Comparison of ENCODE assay signal across 8 cellular contexts in genomic region chr3:10198761-10199688, GRCh38. TPM values are rescaled to one million over a fixed set of nuclear protein-coding genes. Genes with fewer than 3 reads are reported as not detected.
DNase-seq lines count a peak whose midpoint lies in the region; ATAC-seq and TF ChIP-seq lines count a peak whose summit lies in the region.

No MANE protein-coding gene starts in this region.

- peaks cover 34% of the 10 kb centered on the region for H3F3A ChIP-seq in SK-N-SH (replicated peaks; ENCODE audit: insufficient read depth)

- H2AK5ac ChIP-seq in mesenchymal stem cell (ENCODE audit: low read length, severe bottlenecking), result peak overlapping the region; percentile 81

- no peaks in the 10 kb centered on the region for H3K9me3 ChIP-seq in SK-N-SH
- no peaks in the 10 kb centered on the region for H3K9me3 ChIP-seq in mesenchymal stem cell (ENCODE audit: control insufficient read depth, low read length)

- H2BK12ac ChIP-seq in mesenchymal stem cell (ENCODE audit: low read length in 2 of 2), result no peak overlapping the region

- H3K9me2 ChIP-seq in SK-N-SH, result no peaks in the 10 kb centered on the region

- H4K20me1 ChIP-seq in SK-N-SH (ENCODE audit: insufficient read depth), result no peaks in the 10 kb centered on the region

- no peak overlapping the region for H2BK5ac ChIP-seq in mesenchymal stem cell (ENCODE audit: low read depth, low read length, poor library complexity, severe bottlenecking)

- H4K8ac ChIP-seq in mesenchymal stem cell (ENCODE audit: low read length), result no peak overlapping the region

- H3K79me2 ChIP-seq in SK-N-SH (ENCODE audit: insufficient read depth), result peaks cover 41% of the 10 kb centered on the region

- H3K27ac ChIP-seq in SK-N-SH (ENCODE audit: low read depth in 2 of 2, low read length in 1 of 2) (peak overlapping the region in 1 of 2 experiments; percentile 76; a peak in 2 of 4 replicates), mesenchymal stem cell (ENCODE audit: low read length, poor library complexity, severe bottlenecking) (peak overlapping the region; percentile 3)

- H2AFZ ChIP-seq in SK-N-SH (ENCODE audit: low read depth) (peak overlapping the region; percentile 31; the same call in 1 of the 2 replicates), mesenchymal stem cell (ENCODE audit: low read depth, low read length) (peak overlapping the region; percentile 18)

- H3K27ac Mint-ChIP-seq in activated naive CD4-positive, alpha-beta T cell treated with anti-CD3 and anti-CD28 coated beads, Interleukin-2, amount 50 U/mL, for 72 hours, result peak overlapping the region; percentile 86 to 95

- H3K14ac ChIP-seq in mesenchymal stem cell (ENCODE audit: low read length in 2 of 2), result no peak overlapping the region

- peak overlapping the region; percentile 23 for H3K4me2 ChIP-seq in SK-N-SH
- no peak overlapping the region for H3K4me2 ChIP-seq in mesenchymal stem cell (ENCODE audit: low read length, poor library complexity, severe bottlenecking)

- POLR2A ChIA-PET in SK-N-SH (lab: Yijun Ruan, JAX), result no interaction called here

- peak; percentile 77 for ATAC-seq in GM18868 (IDR thresholded peaks at IDR 0.05; ENCODE audit: unreplicated experiment)
- peak; percentile 80 for ATAC-seq in HG02938 (IDR thresholded peaks at IDR 0.05; ENCODE audit: unreplicated experiment)
- ATAC-seq in activated naive CD4-positive, alpha-beta T cell treated with anti-CD3 and anti-CD28 coated beads, Interleukin-2, amount 50 U/mL, for 72 hours, result peak; percentile 84 to 88

- H3K4ac ChIP-seq in mesenchymal stem cell (ENCODE audit: low read depth in 1 of 2, low read length in 2 of 2), result peak overlapping the region in 1 of 2 experiments; percentile 6

- DNase-seq in SK-N-SH (no peak), mesenchymal stem cell (peak; percentile 61), NCI-H1417 treated with DMSO at 0.1 percent for 48 hours (lab: John Stamatoyannopoulos, UW) (no peak), nucleus accumbens (lab: John Stamatoyannopoulos, UW) (no peak)
- DNase-seq in activated naive CD4-positive, alpha-beta T cell treated with anti-CD3 and anti-CD28 coated beads, Interleukin-2, amount 50 U/mL, for 72 hours (ENCODE audit: low spot score in 2 of 2), result peak; percentile 40 to 77
- peak; percentile 56 for DNase-seq in stimulated activated naive CD4-positive, alpha-beta T cell treated with Interleukin-2 at 50 U/mL for 16 hours (lab: John Stamatoyannopoulos, UW)

- no peak for TF ChIP-seq CTCF in SK-N-SH (IDR thresholded peaks at IDR 0.05)

- peaks cover 5 to 12% of the 10 kb centered on the region in 2 donors for H3K36me3 Mint-ChIP-seq in activated naive CD4-positive, alpha-beta T cell treated with anti-CD3 and anti-CD28 coated beads, Interleukin-2, amount 50 U/mL, for 72 hours

- no peak for TF ChIP-seq EP300 in SK-N-SH (IDR thresholded peaks at IDR 0.05; ENCODE audit: borderline replicate concordance in 1 of 2, low read depth in 1 of 2, low read length in 1 of 2)

- 61% methylated on average over 13 of the region's 13 CpGs for WGBS in SK-N-SH (ENCODE audit: low lambda C conversion rate)
- WGBS in mesenchymal stem cell, result 82% methylated on average over 10 of the region's 13 CpGs

- H3K27me3 ChIP-seq in SK-N-SH (ENCODE audit: insufficient read depth), result no peaks in the 10 kb centered on the region
- H3K27me3 ChIP-seq in mesenchymal stem cell (ENCODE audit: control insufficient read depth in 1 of 2, insufficient read depth in 1 of 2, low read length in 2 of 2), result no peaks in the 10 kb centered on the region

- H3K23ac ChIP-seq in mesenchymal stem cell (ENCODE audit: low read length in 2 of 2), result no peak overlapping the region

- no peaks in the 10 kb centered on the region for H3K9me3 Mint-ChIP-seq in activated naive CD4-positive, alpha-beta T cell treated with anti-CD3 and anti-CD28 coated beads, Interleukin-2, amount 50 U/mL, for 72 hours

- peaks cover 7 to 49% of the 10 kb centered on the region in 2 experiments; a peak in 3 of 4 replicates for H3K4me1 ChIP-seq in SK-N-SH (ENCODE audit: control insufficient read depth in 1 of 2, insufficient read depth in 2 of 2, low read depth in 1 of 2, low read length in 1 of 2)
- H3K4me1 ChIP-seq in mesenchymal stem cell (ENCODE audit: control insufficient read depth, insufficient read depth, low read depth, low read length), result peaks cover 31% of the 10 kb centered on the region

- peak overlapping the region in 1 of 2 experiments; percentile 34 for H3K18ac ChIP-seq in mesenchymal stem cell (ENCODE audit: low read depth in 1 of 2, low read length in 2 of 2)

- H3K36me3 ChIP-seq in SK-N-SH (replicated peaks in 1 of 2; ENCODE audit: control insufficient read depth in 1 of 2, insufficient read depth in 2 of 2, low read length in 1 of 2) (peaks cover 0 to 13% of the 10 kb centered on the region in 2 experiments), mesenchymal stem cell (ENCODE audit: control insufficient read depth in 1 of 2, insufficient read depth in 2 of 2, low read depth in 1 of 2, low read length in 2 of 2) (peaks cover 7 to 31% of the 10 kb centered on the region in 2 experiments)

- no peak overlapping the region for H4K91ac ChIP-seq in mesenchymal stem cell (ENCODE audit: low read length)

- H3K4me3 ChIP-seq in SK-N-SH (ENCODE audit: low read depth in 2 of 2, low read length in 1 of 2), result no peak overlapping the region
- H3K4me3 ChIP-seq in mesenchymal stem cell (ENCODE audit: insufficient read depth in 1 of 2, low read depth in 1 of 2, low read length in 2 of 2), result no peak overlapping the region

- peak overlapping the region; percentile 24; the same call in 1 of the 2 replicates for H3K9ac ChIP-seq in SK-N-SH
- peak overlapping the region; percentile 61 for H3K9ac ChIP-seq in mesenchymal stem cell (ENCODE audit: low read length)

- CTCF ChIA-PET in SK-N-SH (lab: Yijun Ruan, JAX), result no interaction called here

- H2BK15ac ChIP-seq in mesenchymal stem cell (ENCODE audit: low read depth, poor library complexity, severe bottlenecking), result no peak overlapping the region

- no peak for TF ChIP-seq RAD21 in SK-N-SH (IDR thresholded peaks at IDR 0.05; ENCODE audit: low read length)

- peaks cover 12% of the 10 kb centered on the region for H3K79me1 ChIP-seq in mesenchymal stem cell (replicated peaks; ENCODE audit: low read length, poor library complexity, severe bottlenecking)

- no peak overlapping the region for H2BK120ac ChIP-seq in mesenchymal stem cell (ENCODE audit: low read depth, low read length)

TF ChIP-seq in SK-N-SH, 30 proteins besides CTCF, POLR2A, EP300 and RAD21:
- no peak for TF ChIP-seq NRF1 (IDR thresholded peaks at IDR 0.05; ENCODE audit: low read depth, low read length)
- TF ChIP-seq NFIC (IDR thresholded peaks at IDR 0.05; ENCODE audit: borderline replicate concordance), result peak; percentile 36; the same call in 1 of the 2 replicates
- no peak for TF ChIP-seq IRF3 (IDR thresholded peaks at IDR 0.05; ENCODE audit: low read depth, low read length)
- TF ChIP-seq ELF1 (IDR thresholded peaks at IDR 0.05), result no peak
- TF ChIP-seq, protein P1, sequence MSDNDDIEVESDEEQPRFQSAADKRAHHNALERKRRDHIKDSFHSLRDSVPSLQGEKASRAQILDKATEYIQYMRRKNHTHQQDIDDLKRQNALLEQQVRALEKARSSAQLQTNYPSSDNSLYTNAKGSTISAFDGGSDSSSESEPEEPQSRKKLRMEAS (IDR thresholded peaks at IDR 0.05; ENCODE audit: low read depth), result peak; percentile 50; the same call in 1 of the 2 replicates

RNA-seq across cellular contexts. Expression of gene IRAK2, which starts 34.3 kb away (rescaled TPM):
- polyA plus RNA-seq in SK-N-SH (2012; rRNA removed), result 7.7 and 8.6 TPM in 2 replicates
- polyA plus RNA-seq in SK-N-SH (2012; cell fraction: cytosol; rRNA removed), result 5.4 and 6.5 TPM in 2 replicates
- polyA plus RNA-seq in SK-N-SH (2012; cell fraction: nucleus; rRNA removed), result 6.6 and 7.6 TPM in 2 replicates
- total RNA-seq in activated naive CD4-positive, alpha-beta T cell treated with anti-CD3 and anti-CD28 coated beads, Interleukin-2, amount 50 U/mL, for 72 hours, result 1 to 10 TPM; 4.3 to 5.4 TPM
- 2.6 TPM for polyA plus RNA-seq in mesenchymal stem cell (2013, experiment 1 of 2)
- 2.4 TPM for polyA plus RNA-seq in mesenchymal stem cell (2013, experiment 2 of 2)

RNA-seq across cellular contexts. Expression of gene TATDN2, which starts 49.2 kb away (rescaled TPM):
- polyA plus RNA-seq in SK-N-SH (2012; rRNA removed), result 14.7 and 17.8 TPM in 2 replicates
- 12.8 and 15.2 TPM in 2 replicates for polyA plus RNA-seq in SK-N-SH (2012; cell fraction: cytosol; rRNA removed)
- polyA plus RNA-seq in SK-N-SH (2012; cell fraction: nucleus; rRNA removed), result 18.3 and 22.1 TPM in 2 replicates
- total RNA-seq in activated naive CD4-positive, alpha-beta T cell treated with anti-CD3 and anti-CD28 coated beads, Interleukin-2, amount 50 U/mL, for 72 hours, result 10 to 100 TPM; 40.8 to 56.3 TPM
- 17.8 TPM for polyA plus RNA-seq in mesenchymal stem cell (2013, experiment 1 of 2)
- 17.5 TPM for polyA plus RNA-seq in mesenchymal stem cell (2013, experiment 2 of 2)

RNA-seq across cellular contexts. Expression of gene VHL, which starts 57.4 kb away (rescaled TPM):
- polyA plus RNA-seq in SK-N-SH (2012; rRNA removed), result 9.2 and 10.2 TPM in 2 replicates
- 14.2 TPM in 2 replicates for polyA plus RNA-seq in SK-N-SH (2012; cell fraction: cytosol; rRNA removed)
- polyA plus RNA-seq in SK-N-SH (2012; cell fraction: nucleus; rRNA removed), result 14.5 and 15.6 TPM in 2 replicates
- 10 to 100 TPM; 53.3 to 58.7 TPM for total RNA-seq in activated naive CD4-positive, alpha-beta T cell treated with anti-CD3 and anti-CD28 coated beads, Interleukin-2, amount 50 U/mL, for 72 hours
- 24.4 TPM for polyA plus RNA-seq in mesenchymal stem cell (2013, experiment 1 of 2)
- polyA plus RNA-seq in mesenchymal stem cell (2013, experiment 2 of 2), result 25.7 TPM

Comparison
In these comparisons a context has a peak if more than half of its experiments do, and no peak if none do; other contexts are left out.
1. DNase-seq: peak in activated naive CD4-positive, alpha-beta T cell treated with anti-CD3 and anti-CD28 coated beads, Interleukin-2, amount 50 U/mL, for 72 hours (2 of 2), mesenchymal stem cell (single experiment) and stimulated activated naive CD4-positive, alpha-beta T cell treated with Interleukin-2 at 50 U/mL for 16 hours (single experiment); none in SK-N-SH (single experiment), NCI-H1417 treated with DMSO at 0.1 percent for 48 hours (single experiment) and nucleus accumbens (0 of 56).
2. Peak in every context shown above with its lines, with median percentiles within 50 percentile points of each other: ATAC-seq.